9 cellular contexts compared by ENCODE assay signal in genomic region chr9:70479880-70480291, GRCh38.
A peak's percentile ranks its signal among the peaks of the same experiment; 100 is the strongest.
DNase-seq lines count a peak whose midpoint lies in the region; ATAC-seq and TF ChIP-seq lines count a peak whose summit lies in the region.
"Had no signal": no experiment of that assay in that cellular context is flagged by ENCODE, and none has a peak within 500 bp of the region (broad histone marks: within the 10 kb centered on the region; RNA-seq: fewer than 3 reads in every experiment).

No MANE protein-coding gene starts in this region.

- WGBS in mesenchymal stem cell: 9% methylated on average over 5 of the region's 5 CpGs

- H3K9me3 ChIP-seq in duodenal mucosa (ENCODE audit: control insufficient read depth in 1 of 2, low read length in 2 of 2): no peaks in the 10 kb centered on the region
- H3K9me3 ChIP-seq in mesenchymal stem cell (ENCODE audit: control insufficient read depth, low read length): no peaks in the 10 kb centered on the region
- no peaks in the 10 kb centered on the region for H3K9me3 ChIP-seq in upper lobe of right lung

- H2BK12ac ChIP-seq in mesenchymal stem cell (ENCODE audit: low read length in 2 of 2): peak overlapping the region; percentile 88 to 97

- H2BK15ac ChIP-seq in mesenchymal stem cell (ENCODE audit: low read depth, poor library complexity, severe bottlenecking): peak overlapping the region; percentile 84

- H2BK5ac ChIP-seq in mesenchymal stem cell (ENCODE audit: low read depth, low read length, poor library complexity, severe bottlenecking): no peak overlapping the region

- H3K27me3 ChIP-seq in duodenal mucosa (ENCODE audit: control insufficient read depth in 1 of 2, insufficient read depth in 2 of 2, low read length in 2 of 2): no peaks in the 10 kb centered on the region
- H3K27me3 ChIP-seq in mesenchymal stem cell (ENCODE audit: control insufficient read depth in 1 of 2, insufficient read depth in 1 of 2, low read length in 2 of 2): no peaks in the 10 kb centered on the region
- H3K27me3 ChIP-seq in upper lobe of right lung: no peaks in the 10 kb centered on the region

- H2AK5ac ChIP-seq in mesenchymal stem cell (ENCODE audit: low read length, severe bottlenecking): no peak overlapping the region

- H3K36me3 ChIP-seq in duodenal mucosa (ENCODE audit: control insufficient read depth in 1 of 2, insufficient read depth in 2 of 2, low read length in 2 of 2) (no peaks in the 10 kb centered on the region), mesenchymal stem cell (ENCODE audit: control insufficient read depth in 1 of 2, insufficient read depth in 2 of 2, low read depth in 1 of 2, low read length in 2 of 2) (no peaks in the 10 kb centered on the region), upper lobe of right lung (no peaks in the 10 kb centered on the region)

- peaks cover 31 to 41% of the 10 kb centered on the region in 2 donors for H3K4me1 ChIP-seq in duodenal mucosa (ENCODE audit: control insufficient read depth in 1 of 2, insufficient read depth in 2 of 2, low read length in 2 of 2)
- H3K4me1 ChIP-seq in mesenchymal stem cell (ENCODE audit: control insufficient read depth, insufficient read depth, low read depth, low read length): peaks cover 10% of the 10 kb centered on the region
- H3K4me1 ChIP-seq in upper lobe of right lung: peaks cover 78% of the 10 kb centered on the region

- H3K9ac ChIP-seq in duodenal mucosa (ENCODE audit: low read depth in 1 of 2, low read length in 2 of 2) (peak overlapping the region; percentile 30 to 39), mesenchymal stem cell (ENCODE audit: low read length) (peak overlapping the region; percentile 83)
- H3K9ac ChIP-seq: KMS-11 had no signal

- peak overlapping the region; percentile 29 for H2BK120ac ChIP-seq in mesenchymal stem cell (ENCODE audit: low read depth, low read length)

- H3K23ac ChIP-seq in mesenchymal stem cell (ENCODE audit: low read length in 2 of 2): no peak overlapping the region

- H3K79me1 ChIP-seq in mesenchymal stem cell (replicated peaks; ENCODE audit: low read length, poor library complexity, severe bottlenecking): no peaks in the 10 kb centered on the region

- H3K14ac ChIP-seq in mesenchymal stem cell (ENCODE audit: low read length in 2 of 2): no peak overlapping the region

- intact Hi-C loops in upper lobe of right lung (cut with DNase I): loop anchor here (5.0 to 10.0 kb wide), 2 partner anchors 58 to 125 kb away; no protein-coding TSS in a partner anchor

- H3K18ac ChIP-seq in mesenchymal stem cell (ENCODE audit: low read depth in 1 of 2, low read length in 2 of 2): peak overlapping the region; percentile 73 to 97

- H3K4me3 ChIP-seq in duodenal mucosa (ENCODE audit: low read depth in 1 of 2, low read length in 2 of 2): peak overlapping the region in 1 of 2 donors; percentile 4
- H3K4me3 ChIP-seq in mesenchymal stem cell (ENCODE audit: insufficient read depth in 1 of 2, low read depth in 1 of 2, low read length in 2 of 2): no peak overlapping the region
- peak overlapping the region; percentile 32 for H3K4me3 ChIP-seq in upper lobe of right lung

- ATAC-seq in upper lobe of right lung (peak; percentile 13), HG02938 (IDR thresholded peaks at IDR 0.05; ENCODE audit: unreplicated experiment) (no peak)

- peak; percentile 37 to 42 for DNase-seq in NCI-H2081 (lab: John Stamatoyannopoulos, UW)
- no peak for DNase-seq in NCI-H2081 treated with DMSO at 0.1 percent for 48 hours (lab: John Stamatoyannopoulos, UW)
- peak; percentile 80 for DNase-seq in mesenchymal stem cell
- no peak for DNase-seq in upper lobe of right lung
- DNase-seq in activated CD4-positive, alpha-beta T cell treated with anti-CD3 and anti-CD28 coated beads, Interleukin-2, amount 50 U/mL, for 48 hours: no peak
- no peak for DNase-seq in NCI-H2171 treated with DMSO at 0.1 percent for 48 hours (lab: John Stamatoyannopoulos, UW)

- H3K4me2 ChIP-seq in mesenchymal stem cell (ENCODE audit: low read length, poor library complexity, severe bottlenecking): no peak overlapping the region
- H3K4me2 ChIP-seq: KMS-11 had no signal

- H3K27ac ChIP-seq in duodenal mucosa (ENCODE audit: low read depth, low read length) (peak overlapping the region; percentile 72), mesenchymal stem cell (ENCODE audit: low read length, poor library complexity, severe bottlenecking) (peak overlapping the region; percentile 7), upper lobe of right lung (peak overlapping the region; percentile 97)
- H3K27ac ChIP-seq: KMS-11 had no signal

- H3K4ac ChIP-seq in mesenchymal stem cell (ENCODE audit: low read depth in 1 of 2, low read length in 2 of 2): peak overlapping the region; percentile 57 to 65

- TF ChIP-seq CTCF in upper lobe of right lung (IDR thresholded peaks at IDR 0.05): no peak

- H2AFZ ChIP-seq in mesenchymal stem cell (ENCODE audit: low read depth, low read length): no peak overlapping the region

- peak overlapping the region; percentile 78 for H4K8ac ChIP-seq in mesenchymal stem cell (ENCODE audit: low read length)

- H4K91ac ChIP-seq in mesenchymal stem cell (ENCODE audit: low read length): peak overlapping the region; percentile 91

Comparison
In these comparisons a context has a peak if more than half of its experiments do, and no peak if none do; other contexts are left out.
1. DNase-seq: peak in NCI-H2081 (2 of 2) and mesenchymal stem cell (single experiment); none in NCI-H2081 treated with DMSO at 0.1 percent for 48 hours (single experiment), upper lobe of right lung (single experiment), activated CD4-positive, alpha-beta T cell treated with anti-CD3 and anti-CD28 coated beads, Interleukin-2, amount 50 U/mL, for 48 hours (0 of 2) and NCI-H2171 treated with DMSO at 0.1 percent for 48 hours (single experiment).
2. H3K27ac ChIP-seq: peak in every context shown above with its lines; median percentile 97 in upper lobe of right lung; 72 in duodenal mucosa; 7 in mesenchymal stem cell.